16 cellular contexts compared by ENCODE assay signal in the genomic region with DNA sequence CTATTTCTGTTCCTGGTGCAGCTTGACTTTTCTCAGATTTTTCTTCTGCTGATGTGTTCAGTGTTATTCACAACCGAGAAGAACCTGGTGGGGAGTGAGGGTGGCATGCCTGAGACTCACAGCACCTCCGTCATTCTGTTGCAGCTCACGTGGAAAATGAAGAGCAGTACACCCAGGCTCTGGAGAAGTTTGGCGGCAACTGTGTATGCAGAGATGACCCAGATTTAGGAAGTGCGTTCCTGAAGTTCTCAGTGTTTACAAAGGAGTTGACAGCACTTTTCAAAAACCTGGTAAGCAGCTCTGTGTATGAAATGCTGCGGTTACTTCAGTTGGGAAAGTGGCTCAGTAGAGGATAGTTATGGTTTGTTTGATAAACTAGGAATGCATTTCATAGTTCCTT.
"Had no signal": no experiment of that assay in that cellular context is flagged by ENCODE, and none has a peak within 500 bp of the region (broad histone marks: within the 10 kb centered on the region; RNA-seq: fewer than 3 reads in every experiment).

No MANE protein-coding gene starts in this region.

- H3K4me2 ChIP-seq: smooth muscle cell had no signal

- H3K9me3 ChIP-seq: right atrium auricular region, SJSA1, testis had no signal

- H3K36me3 Mint-ChIP-seq: activated CD8-positive, alpha-beta memory T cell treated with anti-CD3 and anti-CD28 coated beads, Interleukin-2, amount 10 ng/mL, durations not matched to agents 7 days and 5 days; activated naive CD8-positive, alpha-beta T cell treated with anti-CD3 and anti-CD28 coated beads, Interleukin-2, amount 10 ng/mL, durations not matched to agents 7 days and 5 days; memory B cell had no signal

- H3K4me3 ChIP-seq: right atrium auricular region, SJSA1, smooth muscle cell, testis had no signal

- H3K9me3 Mint-ChIP-seq: activated naive CD8-positive, alpha-beta T cell treated with anti-CD3 and anti-CD28 coated beads, Interleukin-2, amount 10 ng/mL, durations not matched to agents 7 days and 5 days; activated T-cell treated with anti-CD3 and anti-CD28 coated beads, Interleukin-2, amount 50 U/mL, for 24 hours; effector memory CD8-positive, alpha-beta T cell; memory B cell had no signal

- H3K27ac ChIP-seq: parathyroid adenoma, right atrium auricular region, SJSA1, testis had no signal

- H3K27me3 ChIP-seq: right atrium auricular region, SJSA1, testis had no signal

- H3K4me1 Mint-ChIP-seq: activated CD8-positive, alpha-beta memory T cell treated with anti-CD3 and anti-CD28 coated beads, Interleukin-2, amount 10 ng/mL, durations not matched to agents 7 days and 5 days; activated naive CD8-positive, alpha-beta T cell treated with anti-CD3 and anti-CD28 coated beads, Interleukin-2, amount 10 ng/mL, durations not matched to agents 7 days and 5 days; memory B cell had no signal

- H3K4me3 Mint-ChIP-seq: activated CD8-positive, alpha-beta memory T cell treated with anti-CD3 and anti-CD28 coated beads, Interleukin-2, amount 10 ng/mL, durations not matched to agents 7 days and 5 days; activated naive CD8-positive, alpha-beta T cell treated with anti-CD3 and anti-CD28 coated beads, Interleukin-2, amount 10 ng/mL, durations not matched to agents 7 days and 5 days; activated T-cell treated with anti-CD3 and anti-CD28 coated beads, Interleukin-2, amount 50 U/mL, for 24 hours; effector memory CD8-positive, alpha-beta T cell; memory B cell had no signal

- DNase-seq: activated CD4-positive, alpha-beta T cell treated with anti-CD3 and anti-CD28 coated beads, Interleukin-2, amount 50 U/mL, for 48 hours; activated CD4-positive, CD25-positive, alpha-beta regulatory T cell treated with anti-CD3 and anti-CD28 coated beads, Interleukin-2, amount 50 U/mL, for 72 hours; activated CD8-positive, alpha-beta memory T cell treated with anti-CD3 and anti-CD28 coated beads, Interleukin-2, amount 10 ng/mL, durations not matched to agents 7 days and 5 days; activated effector memory CD4-positive, alpha-beta T cell treated with anti-CD3 and anti-CD28 coated beads, Interleukin-2, amount 50 U/mL, for 16 hours; activated naive CD8-positive, alpha-beta T cell treated with anti-CD3 and anti-CD28 coated beads, Interleukin-2, amount 10 ng/mL, durations not matched to agents 7 days and 5 days; activated T-cell treated with anti-CD3 and anti-CD28 coated beads, Interleukin-2, amount 50 U/mL, for 24 hours; cortex of kidney; effector memory CD8-positive, alpha-beta T cell; stimulated activated naive CD4-positive, alpha-beta T cell; testis had no signal

- H3K27ac Mint-ChIP-seq: activated CD8-positive, alpha-beta memory T cell treated with anti-CD3 and anti-CD28 coated beads, Interleukin-2, amount 10 ng/mL, durations not matched to agents 7 days and 5 days; activated naive CD8-positive, alpha-beta T cell treated with anti-CD3 and anti-CD28 coated beads, Interleukin-2, amount 10 ng/mL, durations not matched to agents 7 days and 5 days; activated T-cell treated with anti-CD3 and anti-CD28 coated beads, Interleukin-2, amount 50 U/mL, for 24 hours; effector memory CD8-positive, alpha-beta T cell; memory B cell had no signal

- H3K79me2 ChIP-seq: parathyroid adenoma had no signal

- H2AFZ ChIP-seq: parathyroid adenoma had no signal

- H3K36me3 ChIP-seq: right atrium auricular region had no signal

- FAIRE-seq: islet of Langerhans had no signal

- H3K9ac ChIP-seq: parathyroid adenoma had no signal
